In genomic region chr4:48909697-48910096, GRCh38 we compare ENCODE assay signal across 1 cellular context.
A peak's percentile ranks its signal among the peaks of the same experiment; 100 is the strongest.
TF ChIP-seq lines count a peak whose summit lies in the region.

No MANE protein-coding gene starts in this region.

TF ChIP-seq in HEK293, 187 proteins besides CTCF, POLR2A, EP300 and RAD21 (continued from another document and continues in another):
- TF ChIP-seq ZNF777 (tag by site-specific recombination; IDR thresholded peaks at IDR 0.05; ENCODE audit: borderline replicate concordance) (no peak), ZNF660 (tag by site-specific recombination; IDR thresholded peaks at IDR 0.05) (peak; percentile 78; the same call in 1 of the 2 replicates), ZBTB48 (tag by site-specific recombination; IDR thresholded peaks at IDR 0.05) (no peak), REPIN1 (tag by site-specific recombination; IDR thresholded peaks at IDR 0.05; ENCODE audit: low read depth) (no peak), KLF8 (tag by site-specific recombination; IDR thresholded peaks at IDR 0.05) (no peak), ZNF169 (tag by site-specific recombination; IDR thresholded peaks at IDR 0.05) (no peak), TCF7L2 (IDR thresholded peaks at IDR 0.05; ENCODE audit: borderline replicate concordance, low read depth, low read length) (no peak), ZNF624 (tag by site-specific recombination; IDR thresholded peaks at IDR 0.05) (no peak), ZNF555 (tag by site-specific recombination; conservative IDR thresholded peaks at IDR 0.05) (no peak), ZNF561 (tag by site-specific recombination; IDR thresholded peaks at IDR 0.05; ENCODE audit: borderline replicate concordance) (no peak), SP3 (tag by site-specific recombination; IDR thresholded peaks at IDR 0.05) (no peak), ZNF18 (tag by site-specific recombination; IDR thresholded peaks at IDR 0.05) (no peak), IKZF3 (tag by site-specific recombination; IDR thresholded peaks at IDR 0.05) (no peak), ZNF621 (tag by site-specific recombination; IDR thresholded peaks at IDR 0.05) (no peak), ZNF610 (tag by site-specific recombination; IDR thresholded peaks at IDR 0.05; ENCODE audit: borderline replicate concordance) (no peak), ZNF138 (tag by site-specific recombination; IDR thresholded peaks at IDR 0.05; ENCODE audit: borderline replicate concordance) (no peak), SCRT1 (tag by site-specific recombination; IDR thresholded peaks at IDR 0.05; ENCODE audit: borderline replicate concordance) (no peak), INSM2 (tag by site-specific recombination; IDR thresholded peaks at IDR 0.05) (no peak), ZNF501 (tag by site-specific recombination; IDR thresholded peaks at IDR 0.05) (no peak), ZNF426 (tag by site-specific recombination; IDR thresholded peaks at IDR 0.05) (no peak), ZNF677 (tag by site-specific recombination; IDR thresholded peaks at IDR 0.05) (no peak), MYNN (tag by site-specific recombination; IDR thresholded peaks at IDR 0.05; ENCODE audit: borderline replicate concordance) (peak; percentile 62; the same call in 1 of the 2 replicates), HOXC10 (CRISPR knock-in tag; IDR thresholded peaks at IDR 0.05) (no peak), ELK4 (IDR thresholded peaks at IDR 0.05; ENCODE audit: borderline replicate concordance, low read depth, low read length) (no peak), ZNF121 (tag by site-specific recombination; IDR thresholded peaks at IDR 0.05) (no peak), ZNF324 (tag by site-specific recombination; IDR thresholded peaks at IDR 0.05) (no peak), KLF10 (tag by site-specific recombination; IDR thresholded peaks at IDR 0.05) (no peak), KLF1 (tag by site-specific recombination; IDR thresholded peaks at IDR 0.05) (no peak), ZNF791 (tag by site-specific recombination; IDR thresholded peaks at IDR 0.05) (no peak), KLF7 (tag by site-specific recombination; IDR thresholded peaks at IDR 0.05; ENCODE audit: borderline replicate concordance) (no peak), ZNF19 (tag by site-specific recombination; IDR thresholded peaks at IDR 0.05; ENCODE audit: low read depth) (no peak), ZNF292 (tag by site-specific recombination; IDR thresholded peaks at IDR 0.05; ENCODE audit: borderline replicate concordance, low read depth) (no peak), ZNF140 (tag by site-specific recombination; IDR thresholded peaks at IDR 0.05) (no peak), ZNF175 (tag by site-specific recombination; IDR thresholded peaks at IDR 0.05) (no peak), ZXDB (tag by site-specific recombination; IDR thresholded peaks at IDR 0.05) (no peak), TRIM28 (IDR thresholded peaks at IDR 0.05; ENCODE audit: borderline replicate concordance, low read length) (no peak), ZNF16 (tag by site-specific recombination; IDR thresholded peaks at IDR 0.05; ENCODE audit: low read depth) (no peak), GLI4 (tag by site-specific recombination; IDR thresholded peaks at IDR 0.05) (no peak), ZNF354C (tag by site-specific recombination; IDR thresholded peaks at IDR 0.05; ENCODE audit: borderline replicate concordance, low read depth) (no peak), ZBTB11 (tag by site-specific recombination; conservative IDR thresholded peaks at IDR 0.05; ENCODE audit: low read depth) (no peak), ZNF157 (tag by site-specific recombination; IDR thresholded peaks at IDR 0.05) (no peak), KLF9 (tag by site-specific recombination; IDR thresholded peaks at IDR 0.05; ENCODE audit: low read depth) (no peak), ZNF600 (tag by site-specific recombination; IDR thresholded peaks at IDR 0.05) (peak; percentile 41; the same call in 1 of the 2 replicates), ZNF658 (tag by site-specific recombination; IDR thresholded peaks at IDR 0.05) (no peak), ZNF837 (tag by site-specific recombination; IDR thresholded peaks at IDR 0.05) (no peak), ZNF155 (tag by site-specific recombination; IDR thresholded peaks at IDR 0.05) (no peak), ZNF416 (tag by site-specific recombination; IDR thresholded peaks at IDR 0.05) (no peak), ZNF146 (tag by site-specific recombination; IDR thresholded peaks at IDR 0.05) (no peak)
- TF ChIP-seq, protein P1, sequence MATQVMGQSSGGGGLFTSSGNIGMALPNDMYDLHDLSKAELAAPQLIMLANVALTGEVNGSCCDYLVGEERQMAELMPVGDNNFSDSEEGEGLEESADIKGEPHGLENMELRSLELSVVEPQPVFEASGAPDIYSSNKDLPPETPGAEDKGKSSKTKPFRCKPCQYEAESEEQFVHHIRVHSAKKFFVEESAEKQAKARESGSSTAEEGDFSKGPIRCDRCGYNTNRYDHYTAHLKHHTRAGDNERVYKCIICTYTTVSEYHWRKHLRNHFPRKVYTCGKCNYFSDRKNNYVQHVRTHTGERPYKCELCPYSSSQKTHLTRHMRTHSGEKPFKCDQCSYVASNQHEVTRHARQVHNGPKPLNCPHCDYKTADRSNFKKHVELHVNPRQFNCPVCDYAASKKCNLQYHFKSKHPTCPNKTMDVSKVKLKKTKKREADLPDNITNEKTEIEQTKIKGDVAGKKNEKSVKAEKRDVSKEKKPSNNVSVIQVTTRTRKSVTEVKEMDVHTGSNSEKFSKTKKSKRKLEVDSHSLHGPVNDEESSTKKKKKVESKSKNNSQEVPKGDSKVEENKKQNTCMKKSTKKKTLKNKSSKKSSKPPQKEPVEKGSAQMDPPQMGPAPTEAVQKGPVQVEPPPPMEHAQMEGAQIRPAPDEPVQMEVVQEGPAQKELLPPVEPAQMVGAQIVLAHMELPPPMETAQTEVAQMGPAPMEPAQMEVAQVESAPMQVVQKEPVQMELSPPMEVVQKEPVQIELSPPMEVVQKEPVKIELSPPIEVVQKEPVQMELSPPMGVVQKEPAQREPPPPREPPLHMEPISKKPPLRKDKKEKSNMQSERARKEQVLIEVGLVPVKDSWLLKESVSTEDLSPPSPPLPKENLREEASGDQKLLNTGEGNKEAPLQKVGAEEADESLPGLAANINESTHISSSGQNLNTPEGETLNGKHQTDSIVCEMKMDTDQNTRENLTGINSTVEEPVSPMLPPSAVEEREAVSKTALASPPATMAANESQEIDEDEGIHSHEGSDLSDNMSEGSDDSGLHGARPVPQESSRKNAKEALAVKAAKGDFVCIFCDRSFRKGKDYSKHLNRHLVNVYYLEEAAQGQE (tag by site-specific recombination; IDR thresholded peaks at IDR 0.05) = no peak
- TF ChIP-seq, protein P2, sequence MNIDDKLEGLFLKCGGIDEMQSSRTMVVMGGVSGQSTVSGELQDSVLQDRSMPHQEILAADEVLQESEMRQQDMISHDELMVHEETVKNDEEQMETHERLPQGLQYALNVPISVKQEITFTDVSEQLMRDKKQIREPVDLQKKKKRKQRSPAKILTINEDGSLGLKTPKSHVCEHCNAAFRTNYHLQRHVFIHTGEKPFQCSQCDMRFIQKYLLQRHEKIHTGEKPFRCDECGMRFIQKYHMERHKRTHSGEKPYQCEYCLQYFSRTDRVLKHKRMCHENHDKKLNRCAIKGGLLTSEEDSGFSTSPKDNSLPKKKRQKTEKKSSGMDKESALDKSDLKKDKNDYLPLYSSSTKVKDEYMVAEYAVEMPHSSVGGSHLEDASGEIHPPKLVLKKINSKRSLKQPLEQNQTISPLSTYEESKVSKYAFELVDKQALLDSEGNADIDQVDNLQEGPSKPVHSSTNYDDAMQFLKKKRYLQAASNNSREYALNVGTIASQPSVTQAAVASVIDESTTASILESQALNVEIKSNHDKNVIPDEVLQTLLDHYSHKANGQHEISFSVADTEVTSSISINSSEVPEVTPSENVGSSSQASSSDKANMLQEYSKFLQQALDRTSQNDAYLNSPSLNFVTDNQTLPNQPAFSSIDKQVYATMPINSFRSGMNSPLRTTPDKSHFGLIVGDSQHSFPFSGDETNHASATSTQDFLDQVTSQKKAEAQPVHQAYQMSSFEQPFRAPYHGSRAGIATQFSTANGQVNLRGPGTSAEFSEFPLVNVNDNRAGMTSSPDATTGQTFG (tag by site-specific recombination; IDR thresholded peaks at IDR 0.05; ENCODE audit: borderline replicate concordance) = no peak
- TF ChIP-seq, protein P3, sequence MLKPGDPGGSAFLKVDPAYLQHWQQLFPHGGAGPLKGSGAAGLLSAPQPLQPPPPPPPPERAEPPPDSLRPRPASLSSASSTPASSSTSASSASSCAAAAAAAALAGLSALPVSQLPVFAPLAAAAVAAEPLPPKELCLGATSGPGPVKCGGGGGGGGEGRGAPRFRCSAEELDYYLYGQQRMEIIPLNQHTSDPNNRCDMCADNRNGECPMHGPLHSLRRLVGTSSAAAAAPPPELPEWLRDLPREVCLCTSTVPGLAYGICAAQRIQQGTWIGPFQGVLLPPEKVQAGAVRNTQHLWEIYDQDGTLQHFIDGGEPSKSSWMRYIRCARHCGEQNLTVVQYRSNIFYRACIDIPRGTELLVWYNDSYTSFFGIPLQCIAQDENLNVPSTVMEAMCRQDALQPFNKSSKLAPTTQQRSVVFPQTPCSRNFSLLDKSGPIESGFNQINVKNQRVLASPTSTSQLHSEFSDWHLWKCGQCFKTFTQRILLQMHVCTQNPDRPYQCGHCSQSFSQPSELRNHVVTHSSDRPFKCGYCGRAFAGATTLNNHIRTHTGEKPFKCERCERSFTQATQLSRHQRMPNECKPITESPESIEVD (tag by site-specific recombination; IDR thresholded peaks at IDR 0.05) = no peak
- TF ChIP-seq, protein P4, sequence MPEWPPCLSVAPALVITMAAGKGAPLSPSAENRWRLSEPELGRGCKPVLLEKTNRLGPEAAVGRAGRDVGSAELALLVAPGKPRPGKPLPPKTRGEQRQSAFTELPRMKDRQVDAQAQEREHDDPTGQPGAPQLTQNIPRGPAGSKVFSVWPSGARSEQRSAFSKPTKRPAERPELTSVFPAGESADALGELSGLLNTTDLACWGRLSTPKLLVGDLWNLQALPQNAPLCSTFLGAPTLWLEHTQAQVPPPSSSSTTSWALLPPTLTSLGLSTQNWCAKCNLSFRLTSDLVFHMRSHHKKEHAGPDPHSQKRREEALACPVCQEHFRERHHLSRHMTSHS (tag by site-specific recombination; IDR thresholded peaks at IDR 0.05) = no peak
- TF ChIP-seq, protein P5, sequence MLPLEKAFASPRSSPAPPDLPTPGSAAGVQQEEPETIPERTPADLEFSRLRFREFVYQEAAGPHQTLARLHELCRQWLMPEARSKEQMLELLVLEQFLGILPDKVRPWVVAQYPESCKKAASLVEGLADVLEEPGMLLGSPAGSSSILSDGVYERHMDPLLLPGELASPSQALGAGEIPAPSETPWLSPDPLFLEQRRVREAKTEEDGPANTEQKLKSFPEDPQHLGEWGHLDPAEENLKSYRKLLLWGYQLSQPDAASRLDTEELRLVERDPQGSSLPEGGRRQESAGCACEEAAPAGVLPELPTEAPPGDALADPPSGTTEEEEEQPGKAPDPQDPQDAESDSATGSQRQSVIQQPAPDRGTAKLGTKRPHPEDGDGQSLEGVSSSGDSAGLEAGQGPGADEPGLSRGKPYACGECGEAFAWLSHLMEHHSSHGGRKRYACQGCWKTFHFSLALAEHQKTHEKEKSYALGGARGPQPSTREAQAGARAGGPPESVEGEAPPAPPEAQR (tag by site-specific recombination; IDR thresholded peaks at IDR 0.05) = no peak
